Comparison of ENCODE assay signal across 26 cellular contexts in genomic region chr6:13943943-13944342, GRCh38. TPM values are rescaled to one million over a fixed set of nuclear protein-coding genes. Genes with fewer than 3 reads are reported as not detected.
"Had no signal": no experiment of that assay in that cellular context is flagged by ENCODE, and none has a peak within 500 bp of the region (broad histone marks: within the 10 kb centered on the region; RNA-seq: fewer than 3 reads in every experiment).

No MANE protein-coding gene starts in this region.

- H3K27me3 ChIP-seq: sigmoid colon, thyroid gland, tibial nerve, upper lobe of left lung, vagina had no signal

- H3K4me1 ChIP-seq: pancreas, prostate gland, right lobe of liver, sigmoid colon, stomach, thyroid gland, tibial nerve, upper lobe of left lung, vagina had no signal

- H3K4me1 Mint-ChIP-seq: nephron progenitor cell; neural crest cell; stimulated activated effector memory CD8-positive, alpha-beta T cell treated with anti-CD3 and anti-CD28 coated beads, Interleukin-12 subunit alpha, Interleukin-12 subunit beta, amount 100 ng/mL, for 72 hours; stimulated activated naive B cell treated with anti-CD40 and anti-IgM and Interleukin-4, amounts not matched to agents 10 μg/mL and 1 μg/mL and 100 μg/mL, for 72 hours had no signal

- H3K4me3 Mint-ChIP-seq: natural killer cell treated with Interleukin-12 subunit alpha and Interleukin-12 subunit beta and Interleukin-15 and Interleukin-18, amount 100 ng/mL, for 72 hours; nephron progenitor cell; neural crest cell; stimulated activated effector memory CD8-positive, alpha-beta T cell treated with anti-CD3 and anti-CD28 coated beads, Interleukin-12 subunit alpha, Interleukin-12 subunit beta, amount 100 ng/mL, for 72 hours; stimulated activated naive B cell treated with anti-CD40 and anti-IgM and Interleukin-4, amounts not matched to agents 10 μg/mL and 1 μg/mL and 100 μg/mL, for 72 hours; stimulated activated naive CD8-positive, alpha-beta T cell treated with anti-CD3 and anti-CD28 coated beads, Interleukin-15, Interleukin-2, amounts not matched to agents 100 ng/mL and 50 ng/mL, for 24 hours had no signal

- H3K36me3 ChIP-seq: neutrophil, pancreas, prostate gland, right lobe of liver, sigmoid colon, stomach, thoracic aorta, thyroid gland, tibial nerve, upper lobe of left lung, vagina had no signal

- DNase-seq: nephron progenitor cell; nucleus accumbens; pancreas; right cardiac atrium; right lobe of liver; sigmoid colon; small intestine; stimulated activated CD4-positive, alpha-beta T cell treated with anti-CD3 and anti-CD28 coated beads, Interleukin-15, amount 100 ng/mL, for 24 hours; stimulated activated CD4-positive, alpha-beta T cell treated with anti-CD3 and anti-CD28 coated beads, Interleukin-2, amount 100 ng/mL, for 24 hours; stimulated activated CD4-positive, alpha-beta T cell treated with anti-CD3 and anti-CD28 coated beads, Interleukin-2, amount 100 ng/mL, for 48 hours; stimulated activated CD4-positive, alpha-beta T cell treated with anti-CD3 and anti-CD28 coated beads, Interleukin-4, amount 100 ng/mL, for 24 hours; stimulated activated naive B cell treated with anti-CD40 and anti-IgM and Interleukin-4, amounts not matched to agents 10 μg/mL and 1 μg/mL and 100 μg/mL, for 72 hours; stimulated activated naive CD4-positive, alpha-beta T cell treated with Interleukin-2 at 50 U/mL for 16 hours; stomach; thyroid gland; trophoblast cell; upper lobe of left lung had no signal

- H3K36me3 Mint-ChIP-seq: stimulated activated effector memory CD8-positive, alpha-beta T cell treated with anti-CD3 and anti-CD28 coated beads, Interleukin-12 subunit alpha, Interleukin-12 subunit beta, amount 100 ng/mL, for 72 hours had no signal

- H3K9me3 ChIP-seq: pancreas, prostate gland, right lobe of liver, sigmoid colon, thyroid gland, vagina had no signal

- H3K27ac Mint-ChIP-seq: natural killer cell treated with Interleukin-12 subunit alpha and Interleukin-12 subunit beta and Interleukin-15 and Interleukin-18, amount 100 ng/mL, for 72 hours; nephron progenitor cell; stimulated activated effector memory CD8-positive, alpha-beta T cell treated with anti-CD3 and anti-CD28 coated beads, Interleukin-12 subunit alpha, Interleukin-12 subunit beta, amount 100 ng/mL, for 72 hours; stimulated activated naive B cell treated with anti-CD40 and anti-IgM and Interleukin-4, amounts not matched to agents 10 μg/mL and 1 μg/mL and 100 μg/mL, for 72 hours; stimulated activated naive CD8-positive, alpha-beta T cell treated with anti-CD3 and anti-CD28 coated beads, Interleukin-15, Interleukin-2, amounts not matched to agents 100 ng/mL and 50 ng/mL, for 24 hours had no signal

- H3K4me3 ChIP-seq: pancreas, prostate gland, right lobe of liver, sigmoid colon, stomach, thoracic aorta, thyroid gland, tibial nerve, upper lobe of left lung, vagina had no signal

- H3K9me3 Mint-ChIP-seq: natural killer cell treated with Interleukin-12 subunit alpha and Interleukin-12 subunit beta and Interleukin-15 and Interleukin-18, amount 100 ng/mL, for 72 hours had no signal

- H3K27ac ChIP-seq: neutrophil, pancreas, prostate gland, right lobe of liver, sigmoid colon, stomach, thoracic aorta, thyroid gland, tibial nerve, upper lobe of left lung, vagina had no signal

- ATAC-seq: natural killer cell treated with Interleukin-12 subunit alpha and Interleukin-12 subunit beta and Interleukin-15 and Interleukin-18, amount 100 ng/mL, for 72 hours; pancreas; right cardiac atrium; right lobe of liver; stimulated activated effector memory CD8-positive, alpha-beta T cell treated with anti-CD3 and anti-CD28 coated beads, Interleukin-12 subunit alpha, Interleukin-12 subunit beta, amount 100 ng/mL, for 72 hours; stimulated activated naive B cell treated with anti-CD40 and anti-IgM and Interleukin-4, amounts not matched to agents 10 μg/mL and 1 μg/mL and 100 μg/mL, for 72 hours had no signal

RNA-seq across cellular contexts. Expression of gene RNF182, which starts 19.2 kb away (rescaled TPM):
- total RNA-seq: natural killer cell treated with Interleukin-12 subunit alpha and Interleukin-12 subunit beta and Interleukin-15 and Interleukin-18, amount 100 ng/mL, for 72 hours; right lobe of liver; thoracic aorta had no signal
